In the genomic region with DNA sequence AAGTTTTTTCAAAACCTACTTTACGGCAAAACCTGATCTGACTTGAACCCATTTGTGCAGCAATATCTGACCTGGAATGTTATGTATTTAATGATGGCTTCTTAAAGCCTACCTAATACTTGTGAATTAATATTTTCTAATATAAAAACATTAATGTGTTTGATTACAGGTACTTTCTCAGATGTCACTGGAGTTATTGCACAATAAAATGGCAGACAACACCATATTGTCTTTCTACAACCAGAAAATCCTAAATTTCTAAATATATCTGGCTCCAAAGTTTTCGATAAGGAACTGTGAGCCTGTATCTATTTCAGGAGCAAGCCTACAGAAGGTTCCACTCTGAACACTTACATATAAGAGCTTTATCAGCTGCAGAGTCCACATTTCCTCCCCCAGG, we compare ENCODE assay signal across 24 cellular contexts.
DNase-seq lines count a peak whose midpoint lies in the region; ATAC-seq, FAIRE-seq and TF ChIP-seq lines count a peak whose summit lies in the region.
"Had no signal": no experiment of that assay in that cellular context is flagged by ENCODE, and none has a peak within 500 bp of the region (broad histone marks: within the 10 kb centered on the region; RNA-seq: fewer than 3 reads in every experiment).

No MANE protein-coding gene starts in this region.

- no peaks in the 10 kb centered on the region for H3K36me3 Mint-ChIP-seq in activated naive CD8-positive, alpha-beta T cell treated with anti-CD3 and anti-CD28 coated beads, Interleukin-2, amount 50 U/mL, for 24 hours (ENCODE audit: low read depth)
- H3K36me3 Mint-ChIP-seq: CD8-positive, alpha-beta T cell had no signal

- no TSS peak for BruUV-seq in HepG2 (replicated peaks; lab: Mats Ljungman, UMichigan)

- TF ChIP-seq RAD21 in HepG2 (CRISPR knock-in tag; IDR thresholded peaks at IDR 0.05), result no peak

- H3K4me1 ChIP-seq in cardiac muscle cell (ENCODE audit: low read depth), result peaks cover 34% of the 10 kb centered on the region
- no peaks in the 10 kb centered on the region for H3K4me1 ChIP-seq in HepG2 (ENCODE audit: insufficient read depth, low read length)
- H3K4me1 ChIP-seq in right lobe of liver, result no peaks in the 10 kb centered on the region
- H3K4me1 ChIP-seq in neutrophil (ENCODE audit: control insufficient read depth in 1 of 2, insufficient read depth in 1 of 2, low read depth in 1 of 2, low read length in 1 of 2), result no peaks in the 10 kb centered on the region
- no peaks in the 10 kb centered on the region for H3K4me1 ChIP-seq in smooth muscle cell (ENCODE audit: low read depth)
- H3K4me1 ChIP-seq: A549; BLaER1 treated with 17β-estradiol and CSF1 and Interleukin-3, amounts not matched to agents 10 nM and 100 nM; Caco-2 had no signal

- no peaks in the 10 kb centered on the region for H3K36me3 ChIP-seq in cardiac muscle cell
- no peaks in the 10 kb centered on the region for H3K36me3 ChIP-seq in HepG2 (replicated peaks in 1 of 2; ENCODE audit: control insufficient read depth in 1 of 2, insufficient read depth in 2 of 2, low read length in 2 of 2)
- H3K36me3 ChIP-seq in right lobe of liver, result no peaks in the 10 kb centered on the region
- H3K36me3 ChIP-seq in neutrophil, result peaks cover 24% of the 10 kb centered on the region
- no peaks in the 10 kb centered on the region for H3K36me3 ChIP-seq in smooth muscle cell (ENCODE audit: low read depth)

- H3K27ac Mint-ChIP-seq in activated naive CD8-positive, alpha-beta T cell treated with anti-CD3 and anti-CD28 coated beads, Interleukin-2, amount 50 U/mL, for 24 hours, result no peak overlapping the region
- H3K27ac Mint-ChIP-seq: B cell; CD4-positive, alpha-beta T cell; CD8-positive, alpha-beta T cell had no signal

- no peak overlapping the region for H3K4me2 ChIP-seq in HepG2 (ENCODE audit: low read depth, low read length)
- no peak overlapping the region for H3K4me2 ChIP-seq in smooth muscle cell
- H3K4me2 ChIP-seq: A549; BLaER1 treated with 17β-estradiol and CSF1 and Interleukin-3, amounts not matched to agents 10 nM and 100 nM had no signal

- TF ChIP-seq CTCF in cardiac muscle cell (IDR thresholded peaks at IDR 0.05; ENCODE audit: low read depth, low read length) (no peak), HepG2 (CRISPR knock-in tag; IDR thresholded peaks at IDR 0.05) (no peak), right lobe of liver (IDR thresholded peaks at IDR 0.05) (no peak), neutrophil (IDR thresholded peaks at IDR 0.05) (no peak), smooth muscle cell (IDR thresholded peaks at IDR 0.05; ENCODE audit: borderline replicate concordance, insufficient read depth, poor library complexity, severe bottlenecking) (no peak)

- 83% methylated on average over 2 of the region's 2 CpGs for WGBS in HepG2 (ENCODE audit: low lambda C conversion rate)
- 88% methylated on average over 2 of the region's 2 CpGs for WGBS in right lobe of liver (ENCODE audit: insufficient coverage, low coverage, low lambda C conversion rate, missing lambda C conversion rate)
- WGBS in smooth muscle cell (ENCODE audit: low lambda C conversion rate), result 84% methylated on average over 2 of the region's 2 CpGs

- ATAC-seq in Right ventricle myocardium superior (ENCODE audit: poor library complexity) (no peak), HepG2 (no peak), right lobe of liver (no peak)
- ATAC-seq in activated naive CD8-positive, alpha-beta T cell treated with anti-CD3 and anti-CD28 coated beads, Interleukin-2, amount 50 U/mL, for 24 hours, result no peak
- ATAC-seq: A549; CD8-positive, alpha-beta T cell had no signal

- no peaks in the 10 kb centered on the region for H3K79me2 ChIP-seq in HepG2 (ENCODE audit: insufficient read depth, low read length)
- H3K79me2 ChIP-seq in smooth muscle cell (ENCODE audit: low read depth), result no peaks in the 10 kb centered on the region

- no peaks in the 10 kb centered on the region for H3K4me1 Mint-ChIP-seq in activated naive CD8-positive, alpha-beta T cell treated with anti-CD3 and anti-CD28 coated beads, Interleukin-2, amount 50 U/mL, for 24 hours
- H3K4me1 Mint-ChIP-seq: B cell had no signal

- H3K4me3 ChIP-seq in cardiac muscle cell (no peak overlapping the region), HepG2 (replicated peaks in 1 of 3; ENCODE audit: insufficient read depth in 1 of 3, low read depth in 2 of 3, low read length in 3 of 3) (no peak overlapping the region), right lobe of liver (no peak overlapping the region), neutrophil (ENCODE audit: low read depth in 1 of 2, low read length in 1 of 2) (no peak overlapping the region), smooth muscle cell (no peak overlapping the region)
- H3K4me3 ChIP-seq: A549; BLaER1 treated with 17β-estradiol and CSF1 and Interleukin-3, amounts not matched to agents 10 nM and 100 nM had no signal

- FAIRE-seq in HepG2 (lab: Jason Lieb, UNC), result no peak
- FAIRE-seq: A549, D721Med, G401.6, GM12891, GM19239 had no signal

- H3K27ac ChIP-seq in cardiac muscle cell (peak overlapping the region; percentile 75), HepG2 (ENCODE audit: extremely low read length, insufficient read depth, low read length) (no peak overlapping the region), right lobe of liver (no peak overlapping the region), neutrophil (peak overlapping the region; percentile 11), smooth muscle cell (ENCODE audit: low read depth) (no peak overlapping the region)
- H3K27ac ChIP-seq: 22Rv1; A549; BLaER1 treated with 17β-estradiol and CSF1 and Interleukin-3, amounts not matched to agents 10 nM and 100 nM; C4-2B had no signal

- H3K27me3 ChIP-seq in cardiac muscle cell (no peaks in the 10 kb centered on the region), HepG2 (ENCODE audit: control insufficient read depth in 1 of 2, insufficient read depth in 2 of 2, low read length in 2 of 2) (no peaks in the 10 kb centered on the region), right lobe of liver (no peaks in the 10 kb centered on the region), neutrophil (no peaks in the 10 kb centered on the region), smooth muscle cell (ENCODE audit: low read depth) (no peaks in the 10 kb centered on the region)
- H3K27me3 ChIP-seq: BLaER1 treated with 17β-estradiol and CSF1 and Interleukin-3, amounts not matched to agents 10 nM and 100 nM had no signal

- H3K4me3 Mint-ChIP-seq in activated naive CD8-positive, alpha-beta T cell treated with anti-CD3 and anti-CD28 coated beads, Interleukin-2, amount 50 U/mL, for 24 hours, result no peak overlapping the region
- H3K4me3 Mint-ChIP-seq: B cell; CD4-positive, alpha-beta T cell; CD8-positive, alpha-beta T cell had no signal

- intact Hi-C loops in Right ventricle myocardium superior (cut with DNase I) (no loop called here), HepG2 (cut with micrococcal nuclease; ENCODE audit: unreplicated experiment) (no loop called here), right lobe of liver (cut with DNase I) (no loop called here)

- H4K20me1 ChIP-seq in HepG2 (ENCODE audit: insufficient read depth, low read length), result no peaks in the 10 kb centered on the region
- no peaks in the 10 kb centered on the region for H4K20me1 ChIP-seq in smooth muscle cell (ENCODE audit: low read depth)
- H4K20me1 ChIP-seq: BLaER1 treated with 17β-estradiol and CSF1 and Interleukin-3, amounts not matched to agents 10 nM and 100 nM had no signal

- H2AFZ ChIP-seq in HepG2 (ENCODE audit: low read length) (no peak overlapping the region), smooth muscle cell (ENCODE audit: low read depth) (peak overlapping the region; percentile 29)

- CTCF ChIA-PET in HepG2 (lab: Yijun Ruan, JAX; ENCODE audit: low intra/inter-chr PET ratio, low total read pairs), result no interaction called here

- DNase-seq in cardiac muscle cell (ENCODE audit: low read depth in 1 of 2, low spot score in 1 of 2), result peak; percentile 13 to 30
- no peak for DNase-seq in Right ventricle myocardium superior
- no peak for DNase-seq in HepG2 (ENCODE audit: low spot score)
- no peak for DNase-seq in right lobe of liver
- DNase-seq in smooth muscle cell (lab: John Stamatoyannopoulos, UW; ENCODE audit: unreplicated experiment), result no peak
- DNase-seq in activated naive CD8-positive, alpha-beta T cell treated with anti-CD3 and anti-CD28 coated beads, Interleukin-2, amount 50 U/mL, for 24 hours, result no peak
- DNase-seq in NCI-H2107 treated with DMSO at 0.1 percent for 48 hours (lab: John Stamatoyannopoulos, UW; ENCODE audit: unreplicated experiment), result no peak
- DNase-seq: AML-193; Caco-2; Calu3; CD4-positive, alpha-beta T cell; CD8-positive, alpha-beta T cell; DMS79 treated with DMSO at 0.1 percent for 48 hours; GF-D8 had no signal

- TF ChIP-seq POLR2A in HepG2 (IDR thresholded peaks at IDR 0.05; ENCODE audit: insufficient read depth in 1 of 2, low read depth in 2 of 2, low read length in 2 of 2) (no peak), right lobe of liver (IDR thresholded peaks at IDR 0.05) (no peak)

- POLR2A ChIA-PET in HepG2 (lab: Yijun Ruan, JAX), result no interaction called here

- H3K9me3 ChIP-seq in cardiac muscle cell (ENCODE audit: low read depth) (no peaks in the 10 kb centered on the region), HepG2 (ENCODE audit: low read length) (no peaks in the 10 kb centered on the region), right lobe of liver (no peaks in the 10 kb centered on the region), neutrophil (no peaks in the 10 kb centered on the region), smooth muscle cell (replicated peaks; ENCODE audit: low read depth) (no peaks in the 10 kb centered on the region)
- H3K9me3 ChIP-seq: A549; BLaER1 treated with 17β-estradiol and CSF1 and Interleukin-3, amounts not matched to agents 10 nM and 100 nM; Caco-2 had no signal

- TF ChIP-seq EP300 in HepG2 (IDR thresholded peaks at IDR 0.05; ENCODE audit: low read depth in 2 of 2, low read length in 2 of 2), result no peak
- no peak for TF ChIP-seq EP300 in HepG2 (CRISPR knock-in tag; IDR thresholded peaks at IDR 0.05; ENCODE audit: borderline replicate concordance)

- H3F3A ChIP-seq in smooth muscle cell (ENCODE audit: low read depth), result no peaks in the 10 kb centered on the region

- peaks cover 2% of the 10 kb centered on the region for H3K27me3 Mint-ChIP-seq in activated naive CD8-positive, alpha-beta T cell treated with anti-CD3 and anti-CD28 coated beads, Interleukin-2, amount 50 U/mL, for 24 hours
- H3K27me3 Mint-ChIP-seq: B cell; CD4-positive, alpha-beta T cell had no signal

- in situ Hi-C loops in HepG2 (cut with HindIII; ENCODE audit: extremely low pct_ligation_motif_present, low pct_unique_long_range_greater_than_20kb), result no loop called here

- H3K9me3 Mint-ChIP-seq in activated naive CD8-positive, alpha-beta T cell treated with anti-CD3 and anti-CD28 coated beads, Interleukin-2, amount 50 U/mL, for 24 hours, result peaks cover 10% of the 10 kb centered on the region
- H3K9me3 Mint-ChIP-seq: CD8-positive, alpha-beta T cell had no signal

- H3K9ac ChIP-seq in HepG2 (ENCODE audit: insufficient read depth, low read depth, low read length) (no peak overlapping the region), smooth muscle cell (ENCODE audit: low read depth) (no peak overlapping the region)
- H3K9ac ChIP-seq: BLaER1 treated with 17β-estradiol and CSF1 and Interleukin-3, amounts not matched to agents 10 nM and 100 nM had no signal

Comparison
In these comparisons a context has a peak if more than half of its experiments do, and no peak if none do; other contexts are left out.
1. DNase-seq: peak in cardiac muscle cell (2 of 2); none in Right ventricle myocardium superior (single experiment), HepG2 (single experiment), right lobe of liver (0 of 3), smooth muscle cell (single experiment), activated naive CD8-positive, alpha-beta T cell treated with anti-CD3 and anti-CD28 coated beads, Interleukin-2, amount 50 U/mL, for 24 hours (single experiment) and NCI-H2107 treated with DMSO at 0.1 percent for 48 hours (single experiment).
2. H3K27ac ChIP-seq: peak in cardiac muscle cell (single experiment) and neutrophil (single experiment); none in HepG2 (single experiment), right lobe of liver (0 of 3) and smooth muscle cell (single experiment).